ENCODE assay signal across 9 cellular contexts in genomic region chr16:58299757-58300349, GRCh38. TPM values are rescaled to one million over a fixed set of nuclear protein-coding genes. Genes with fewer than 3 reads are reported as not detected.
A peak's percentile ranks its signal among the peaks of the same experiment; 100 is the strongest.
DNase-seq lines count a peak whose midpoint lies in the region; ATAC-seq and TF ChIP-seq lines count a peak whose summit lies in the region.
"Had no signal": no experiment of that assay in that cellular context is flagged by ENCODE, and none has a peak within 500 bp of the region (broad histone marks: within the 10 kb centered on the region; RNA-seq: fewer than 3 reads in every experiment).

No MANE protein-coding gene starts in this region.

- peaks cover 4% of the 10 kb centered on the region for H3K9me3 Mint-ChIP-seq in activated naive CD4-positive, alpha-beta T cell treated with anti-CD3 and anti-CD28 coated beads, Interleukin-2, amount 10 ng/mL, durations not matched to agents 7 days and 5 days
- H3K9me3 Mint-ChIP-seq in CD4-positive, alpha-beta T cell = peaks cover 3% of the 10 kb centered on the region

- no peak for DNase-seq in GM10266 (ENCODE audit: extremely low spot score)
- DNase-seq in Karpas-422 = peak; percentile 82
- peak; percentile 55 for DNase-seq in activated naive CD4-positive, alpha-beta T cell treated with anti-CD3 and anti-CD28 coated beads, Interleukin-2, amount 10 ng/mL, durations not matched to agents 7 days and 5 days
- DNase-seq in lung microvascular endothelial cell (ENCODE audit: low read depth in 2 of 2) = peak; percentile 27 to 68
- DNase-seq in neuronal stem cell (ENCODE audit: low spot score) = no peak
- no peak for DNase-seq in NCI-H187 treated with DMSO at 0.1 percent for 48 hours (lab: John Stamatoyannopoulos, UW)
- DNase-seq in CD4-positive, alpha-beta T cell = no peak

- H2BK5ac ChIP-seq in neuronal stem cell (ENCODE audit: low read length) = no peak overlapping the region

- no peak overlapping the region for H2BK12ac ChIP-seq in neuronal stem cell (ENCODE audit: low read length)

- TF ChIP-seq CTCF in GM10266 (IDR thresholded peaks at IDR 0.05; ENCODE audit: control insufficient read depth, insufficient read depth, low read depth, missing control alignments) = peak; percentile 52
- no peak for TF ChIP-seq CTCF in CD4-positive, alpha-beta T cell (IDR thresholded peaks at IDR 0.05)

- H3K4me3 Mint-ChIP-seq in activated naive CD4-positive, alpha-beta T cell treated with anti-CD3 and anti-CD28 coated beads, Interleukin-2, amount 10 ng/mL, durations not matched to agents 7 days and 5 days = no peak overlapping the region
- H3K4me3 Mint-ChIP-seq in CD4-positive, alpha-beta T cell = no peak overlapping the region

- no peak for ATAC-seq in CD4-positive, alpha-beta T cell (ENCODE audit: poor library complexity)
- no peak for ATAC-seq in GM19463 (IDR thresholded peaks at IDR 0.05; ENCODE audit: unreplicated experiment)

- H3K79me1 ChIP-seq in neuronal stem cell (ENCODE audit: low read depth, low read length) = no peaks in the 10 kb centered on the region

- intact Hi-C loops in CD4-positive, alpha-beta T cell (cut with DNase I, micrococcal nuclease) = no loop called here

- H3K36me3 ChIP-seq in Karpas-422 (ENCODE audit: insufficient read depth, low read length) = no peaks in the 10 kb centered on the region
- no peaks in the 10 kb centered on the region for H3K36me3 ChIP-seq in neuronal stem cell (replicated peaks in 1 of 2; ENCODE audit: control insufficient read depth in 2 of 2, insufficient read depth in 2 of 2, low read length in 2 of 2)

- H3K9me2 ChIP-seq in Karpas-422 (replicated peaks; ENCODE audit: insufficient read depth, low read length) = no peaks in the 10 kb centered on the region

- no peaks in the 10 kb centered on the region for H3K4me1 Mint-ChIP-seq in activated naive CD4-positive, alpha-beta T cell treated with anti-CD3 and anti-CD28 coated beads, Interleukin-2, amount 10 ng/mL, durations not matched to agents 7 days and 5 days
- H3K4me1 Mint-ChIP-seq in CD4-positive, alpha-beta T cell (ENCODE audit: low read depth) = no peaks in the 10 kb centered on the region

- no peak overlapping the region for H3K18ac ChIP-seq in neuronal stem cell (ENCODE audit: low read length)

- H3K14ac ChIP-seq in neuronal stem cell (ENCODE audit: low read length) = no peak overlapping the region

- H2BK15ac ChIP-seq in neuronal stem cell (ENCODE audit: low read length) = no peak overlapping the region

- no peak overlapping the region for H3K23ac ChIP-seq in neuronal stem cell (ENCODE audit: low read depth, low read length, poor library complexity)

- CTCF ChIA-PET in activated naive CD4-positive, alpha-beta T cell treated with anti-CD3 and anti-CD28 coated beads, Interleukin-2, amount 10 ng/mL, durations not matched to agents 7 days and 5 days (lab: Charles Lee) = interaction anchor here (0.8 to 3.1 kb wide), 6 partner anchors 37 to 456 kb away, joined by 3 to 15 read pairs (median 4); no protein-coding TSS in a partner anchor
- CTCF ChIA-PET in CD4-positive, alpha-beta T cell (lab: Charles Lee) = no interaction called here

- no peak overlapping the region for H3K4me3 ChIP-seq in Karpas-422 (ENCODE audit: low read length)
- H3K4me3 ChIP-seq in neuronal stem cell (ENCODE audit: low read length in 2 of 2) = no peak overlapping the region

- H3K36me3 Mint-ChIP-seq in activated naive CD4-positive, alpha-beta T cell treated with anti-CD3 and anti-CD28 coated beads, Interleukin-2, amount 10 ng/mL, durations not matched to agents 7 days and 5 days = no peaks in the 10 kb centered on the region
- H3K36me3 Mint-ChIP-seq in CD4-positive, alpha-beta T cell (ENCODE audit: low read depth) = no peaks in the 10 kb centered on the region

- no peak overlapping the region for H3K4me2 ChIP-seq in Karpas-422 (ENCODE audit: low read depth, low read length, poor library complexity, severe bottlenecking)
- no peak overlapping the region for H3K4me2 ChIP-seq in neuronal stem cell (ENCODE audit: insufficient read depth, low read length, poor library complexity, severe bottlenecking)

- H4K20me1 ChIP-seq in Karpas-422 (ENCODE audit: insufficient read depth, low read depth, low read length) = no peaks in the 10 kb centered on the region

- no peak overlapping the region for H4K91ac ChIP-seq in neuronal stem cell (ENCODE audit: low read depth, low read length, poor library complexity)

- H2AK5ac ChIP-seq in neuronal stem cell (ENCODE audit: low read depth, low read length) = no peak overlapping the region

- H3K27me3 ChIP-seq in Karpas-422 (ENCODE audit: low read length) = no peaks in the 10 kb centered on the region
- H3K27me3 ChIP-seq in neuronal stem cell (ENCODE audit: control insufficient read depth in 3 of 3, insufficient read depth in 3 of 3, low read depth in 1 of 3, low read length in 3 of 3) = no peaks in the 10 kb centered on the region
- H3K27me3 ChIP-seq in CD4-positive, alpha-beta T cell (ENCODE audit: control insufficient read depth, insufficient read depth, low read length) = no peaks in the 10 kb centered on the region

- H3K27ac Mint-ChIP-seq in activated naive CD4-positive, alpha-beta T cell treated with anti-CD3 and anti-CD28 coated beads, Interleukin-2, amount 10 ng/mL, durations not matched to agents 7 days and 5 days = no peak overlapping the region
- no peak overlapping the region for H3K27ac Mint-ChIP-seq in CD4-positive, alpha-beta T cell

- WGBS in neuronal stem cell (ENCODE audit: extremely low coverage in 2 of 2, insufficient read length in 2 of 2, insufficient replicate concordance in 1 of 2), 2 donors = no CpG with 5 or more reads among the region's 3 CpGs

- H3K27ac ChIP-seq in Karpas-422 (ENCODE audit: low read length) = no peak overlapping the region
- H3K27ac ChIP-seq in neuronal stem cell (replicated peaks; ENCODE audit: low read length) = no peak overlapping the region
- H3K27ac ChIP-seq in CD4-positive, alpha-beta T cell (ENCODE audit: low read depth, low read length) = no peak overlapping the region

- no peaks in the 10 kb centered on the region for H3K4me1 ChIP-seq in Karpas-422 (ENCODE audit: low read length)
- no peaks in the 10 kb centered on the region for H3K4me1 ChIP-seq in neuronal stem cell (ENCODE audit: control insufficient read depth in 2 of 2, insufficient read depth in 1 of 2, low read depth in 1 of 2, low read length in 2 of 2)

- H2AFZ ChIP-seq in Karpas-422 (ENCODE audit: low read length) = no peak overlapping the region
- H2AFZ ChIP-seq in neuronal stem cell (ENCODE audit: low read length) = no peak overlapping the region

- POLR2A ChIA-PET in CD4-positive, alpha-beta T cell (lab: Charles Lee) = no interaction called here

- no peak overlapping the region for H2BK120ac ChIP-seq in neuronal stem cell (ENCODE audit: low read depth, low read length)

- peaks cover 1% of the 10 kb centered on the region for H3K27me3 Mint-ChIP-seq in activated naive CD4-positive, alpha-beta T cell treated with anti-CD3 and anti-CD28 coated beads, Interleukin-2, amount 10 ng/mL, durations not matched to agents 7 days and 5 days
- peaks cover 12% of the 10 kb centered on the region for H3K27me3 Mint-ChIP-seq in CD4-positive, alpha-beta T cell

- H3K79me2 ChIP-seq in Karpas-422 (ENCODE audit: low read length) = no peaks in the 10 kb centered on the region

- H3K4ac ChIP-seq in neuronal stem cell (ENCODE audit: low read length) = no peak overlapping the region

- H3K9ac ChIP-seq in Karpas-422 (ENCODE audit: low read length) (no peak overlapping the region), neuronal stem cell (ENCODE audit: low read depth, low read length, poor library complexity) (no peak overlapping the region)

- H3K9me3 ChIP-seq in Karpas-422 (ENCODE audit: low read length) (no peaks in the 10 kb centered on the region; the same call in none of the 2 replicates), neuronal stem cell (replicated peaks in 1 of 2; ENCODE audit: control insufficient read depth in 2 of 2, insufficient read depth in 1 of 2, low read depth in 1 of 2, low read length in 2 of 2) (peaks cover 5 to 7% of the 10 kb centered on the region in 2 donors)
- H3K9me3 ChIP-seq in CD4-positive, alpha-beta T cell (ENCODE audit: control insufficient read depth, low read length) = peaks cover 6% of the 10 kb centered on the region

- no peak overlapping the region for H4K8ac ChIP-seq in neuronal stem cell (ENCODE audit: low read depth, low read length)

RNA-seq across cellular contexts. Expression of gene PRSS54, which starts 5.0 kb away (rescaled TPM):
- not detected in 2 replicates for total RNA-seq in Karpas-422 (2014; rRNA removed; shearing (Covaris generic); ENCODE audit: low replicate concordance)
- not detected in 2 replicates for total RNA-seq in lung microvascular endothelial cell
- not detected for polyA plus RNA-seq in neuronal stem cell (2013, experiment 1 of 2)
- not detected for polyA plus RNA-seq in neuronal stem cell (2013, experiment 2 of 2)
- not detected for total RNA-seq in CD4-positive, alpha-beta T cell
- total RNA-seq: T-helper 1 cell treated with Interleukin-12 subunit alpha and Interleukin-12 subunit beta and Interleukin-4 antibody, amounts not matched to agents 30 ng/mL and 1 ng/mL, for 36 hours had no signal

Comparison
In these comparisons a context has a peak if more than half of its experiments do, and no peak if none do; other contexts are left out.
1. DNase-seq: peak in Karpas-422 (single experiment), activated naive CD4-positive, alpha-beta T cell treated with anti-CD3 and anti-CD28 coated beads, Interleukin-2, amount 10 ng/mL, durations not matched to agents 7 days and 5 days (single experiment) and lung microvascular endothelial cell (2 of 2); none in GM10266 (single experiment), neuronal stem cell (single experiment), NCI-H187 treated with DMSO at 0.1 percent for 48 hours (single experiment) and CD4-positive, alpha-beta T cell (0 of 10).